ENCODE assay signal across 27 cellular contexts in genomic region chr4:26874110-26874509, GRCh38. TPM values are rescaled to one million over a fixed set of nuclear protein-coding genes. Genes with fewer than 3 reads are reported as not detected.
DNase-seq lines count a peak whose midpoint lies in the region; ATAC-seq, FAIRE-seq and TF ChIP-seq lines count a peak whose summit lies in the region.
"Had no signal": no experiment of that assay in that cellular context is flagged by ENCODE, and none has a peak within 500 bp of the region (broad histone marks: within the 10 kb centered on the region; RNA-seq: fewer than 3 reads in every experiment).

No MANE protein-coding gene starts in this region.

- no peak overlapping the region for H3K23ac ChIP-seq in mesendoderm (ENCODE audit: low read length)

- no peak for ATAC-seq in CD8-positive, alpha-beta T cell
- no peak for ATAC-seq in GM21381 (IDR thresholded peaks at IDR 0.05; ENCODE audit: unreplicated experiment)
- ATAC-seq: HCT116 had no signal

- no peak overlapping the region for H3K56ac ChIP-seq in mesendoderm (ENCODE audit: low read length)

- no peak overlapping the region for H3K4me3 Mint-ChIP-seq in T-helper 1 cell treated with Interleukin-12 subunit alpha and Interleukin-12 subunit beta and Interleukin-4 antibody, amounts not matched to agents 30 μg/mL and 1 μg/mL, for 36 hours
- no peak overlapping the region for H3K4me3 Mint-ChIP-seq in CD8-positive, alpha-beta T cell
- no peak overlapping the region for H3K4me3 Mint-ChIP-seq in activated naive CD8-positive, alpha-beta T cell
- H3K4me3 Mint-ChIP-seq: activated naive CD4-positive, alpha-beta T cell treated with anti-CD3 and anti-CD28 coated beads, Interleukin-2, amount 10 ng/mL, durations not matched to agents 7 days and 5 days; brain; nephron had no signal

- H3K9me3 Mint-ChIP-seq in T-helper 1 cell treated with Interleukin-12 subunit alpha and Interleukin-12 subunit beta and Interleukin-4 antibody, amounts not matched to agents 30 μg/mL and 1 μg/mL, for 36 hours: no peaks in the 10 kb centered on the region
- H3K9me3 Mint-ChIP-seq in CD8-positive, alpha-beta T cell: peaks cover 4% of the 10 kb centered on the region
- H3K9me3 Mint-ChIP-seq in activated naive CD8-positive, alpha-beta T cell (ENCODE audit: low read depth): peaks cover 4% of the 10 kb centered on the region

- no peaks in the 10 kb centered on the region for H3K9me3 ChIP-seq in CD8-positive, alpha-beta T cell (ENCODE audit: low read length)

- H2AK5ac ChIP-seq in mesendoderm (ENCODE audit: low read length): no peak overlapping the region

- no peak overlapping the region for H3K4ac ChIP-seq in mesendoderm (ENCODE audit: low read depth, low read length)

- H3K4me3 ChIP-seq in CD8-positive, alpha-beta T cell (ENCODE audit: low read depth, low read length): no peak overlapping the region
- H3K4me3 ChIP-seq in mesendoderm (ENCODE audit: low read length): no peak overlapping the region
- H3K4me3 ChIP-seq: lung had no signal

- H2BK5ac ChIP-seq in mesendoderm (ENCODE audit: low read length): no peak overlapping the region

- H3K4me1 Mint-ChIP-seq in T-helper 1 cell treated with Interleukin-12 subunit alpha and Interleukin-12 subunit beta and Interleukin-4 antibody, amounts not matched to agents 30 μg/mL and 1 μg/mL, for 36 hours (ENCODE audit: low read depth): peaks cover 67% of the 10 kb centered on the region
- peaks cover 86% of the 10 kb centered on the region for H3K4me1 Mint-ChIP-seq in CD8-positive, alpha-beta T cell (ENCODE audit: low read depth)
- peaks cover 82% of the 10 kb centered on the region for H3K4me1 Mint-ChIP-seq in activated naive CD8-positive, alpha-beta T cell (ENCODE audit: low read depth)

- POLR2A ChIA-PET in CD8-positive, alpha-beta T cell (lab: Charles Lee): interaction anchor here (0.7 to 1.9 kb wide), 4 partner anchors 10 to 136 kb away, joined by 3 to 14 read pairs (median 9); partner anchors contain the start of gene STIM2

- no peak for TF ChIP-seq POLR2A in GM12892 (IDR thresholded peaks at IDR 0.05; ENCODE audit: low read depth, low read length)

- no peak overlapping the region for H2BK15ac ChIP-seq in mesendoderm (replicated peaks; ENCODE audit: low read depth)

- H3K36me3 ChIP-seq in CD8-positive, alpha-beta T cell (ENCODE audit: insufficient read depth, low read length): no peaks in the 10 kb centered on the region
- no peaks in the 10 kb centered on the region for H3K36me3 ChIP-seq in mesendoderm (ENCODE audit: control insufficient read depth, insufficient read depth, low read length)

- intact Hi-C loops in CD8-positive, alpha-beta T cell (cut with DNase I, micrococcal nuclease): no loop called here

- CTCF ChIA-PET in CD8-positive, alpha-beta T cell (lab: Charles Lee): interaction anchor here (0.7 to 1.9 kb wide), 3 partner anchors 12 to 125 kb away, joined by 3 to 5 read pairs (median 3); no protein-coding TSS in a partner anchor

- H2BK120ac ChIP-seq in mesendoderm (ENCODE audit: low read depth, low read length): no peak overlapping the region

- no CpG with 5 or more reads among the region's 7 CpGs for WGBS in mesendoderm (ENCODE audit: extremely low coverage, insufficient coverage, low lambda C conversion rate)

- peak overlapping the region; percentile 55 for H3K27ac ChIP-seq in CD8-positive, alpha-beta T cell (ENCODE audit: low read depth, low read length)
- H3K27ac ChIP-seq in mesendoderm (ENCODE audit: low read depth, low read length): no peak overlapping the region
- H3K27ac ChIP-seq: 22Rv1 had no signal

- peaks cover 24% of the 10 kb centered on the region for H3K79me2 ChIP-seq in mesendoderm (ENCODE audit: control insufficient read depth, insufficient read depth, low read length)

- peak overlapping the region; percentile 41 for H3K27ac Mint-ChIP-seq in T-helper 1 cell treated with Interleukin-12 subunit alpha and Interleukin-12 subunit beta and Interleukin-4 antibody, amounts not matched to agents 30 μg/mL and 1 μg/mL, for 36 hours
- peak overlapping the region; percentile 88 for H3K27ac Mint-ChIP-seq in CD8-positive, alpha-beta T cell
- peak overlapping the region; percentile 50 for H3K27ac Mint-ChIP-seq in activated naive CD8-positive, alpha-beta T cell
- H3K27ac Mint-ChIP-seq: nephron, progenitor cell of endocrine pancreas had no signal

- H3K27me3 ChIP-seq in CD8-positive, alpha-beta T cell (ENCODE audit: insufficient read depth, low read length): no peaks in the 10 kb centered on the region
- H3K27me3 ChIP-seq in mesendoderm (ENCODE audit: insufficient read depth, low read length, poor library complexity): no peaks in the 10 kb centered on the region

- FAIRE-seq in GM12892 (lab: Jason Lieb, UNC): no peak
- FAIRE-seq: colon, G401.6, small intestine had no signal

- no peak for DNase-seq in T-helper 1 cell
- peak in 1 of 7 experiments; percentile 19 for DNase-seq in CD8-positive, alpha-beta T cell
- DNase-seq in mesendoderm: no peak
- DNase-seq in GM12892 (ENCODE audit: insufficient read length): no peak
- DNase-seq in COR-L47 (lab: John Stamatoyannopoulos, UW): no peak
- DNase-seq: DMS 273 treated with DMSO at 0.1 percent for 48 hours, IMR-90, islet precursor cell, MM.1S, NCI-H146, NCI-H2171 treated with DMSO at 0.1 percent for 48 hours, NCI-H774, SIG-M5, substantia nigra had no signal

- no peak overlapping the region for H3K9ac ChIP-seq in mesendoderm (ENCODE audit: low read length)

- no peaks in the 10 kb centered on the region for H3K27me3 Mint-ChIP-seq in T-helper 1 cell treated with Interleukin-12 subunit alpha and Interleukin-12 subunit beta and Interleukin-4 antibody, amounts not matched to agents 30 μg/mL and 1 μg/mL, for 36 hours (ENCODE audit: low read depth)
- no peaks in the 10 kb centered on the region for H3K27me3 Mint-ChIP-seq in CD8-positive, alpha-beta T cell (ENCODE audit: low read depth)
- no peaks in the 10 kb centered on the region for H3K27me3 Mint-ChIP-seq in activated naive CD8-positive, alpha-beta T cell
- H3K27me3 Mint-ChIP-seq: activated naive CD4-positive, alpha-beta T cell treated with anti-CD3 and anti-CD28 coated beads, Interleukin-2, amount 10 ng/mL, durations not matched to agents 7 days and 5 days; brain; progenitor cell of endocrine pancreas had no signal

- no peak overlapping the region for H4K8ac ChIP-seq in mesendoderm (ENCODE audit: low read depth, low read length)

- no peak for TF ChIP-seq CTCF in CD8-positive, alpha-beta T cell (IDR thresholded peaks at IDR 0.05)

- H3K79me1 ChIP-seq in mesendoderm (ENCODE audit: low read length): peaks cover 10% of the 10 kb centered on the region

- H4K5ac ChIP-seq in mesendoderm (ENCODE audit: low read length): no peak overlapping the region

- no peak overlapping the region for H3K4me2 ChIP-seq in mesendoderm (ENCODE audit: low read length)

- H3K36me3 Mint-ChIP-seq in T-helper 1 cell treated with Interleukin-12 subunit alpha and Interleukin-12 subunit beta and Interleukin-4 antibody, amounts not matched to agents 30 μg/mL and 1 μg/mL, for 36 hours (ENCODE audit: low read depth): peaks cover 17% of the 10 kb centered on the region
- peaks cover 9% of the 10 kb centered on the region for H3K36me3 Mint-ChIP-seq in CD8-positive, alpha-beta T cell
- peaks cover 13% of the 10 kb centered on the region for H3K36me3 Mint-ChIP-seq in activated naive CD8-positive, alpha-beta T cell

- H3K18ac ChIP-seq in mesendoderm (ENCODE audit: low read length): peak overlapping the region; percentile 5

- H3K4me1 ChIP-seq in CD8-positive, alpha-beta T cell (ENCODE audit: insufficient read depth, low read length): peaks cover 68% of the 10 kb centered on the region
- peaks cover 4% of the 10 kb centered on the region for H3K4me1 ChIP-seq in mesendoderm (ENCODE audit: control insufficient read depth, low read depth, low read length)

RNA-seq across cellular contexts. Expression of gene STIM2, which starts 13.5 kb away (rescaled TPM):
- total RNA-seq in CD8-positive, alpha-beta T cell: 10 to 100 TPM; 61.1 to 67.0 TPM
- polyA plus RNA-seq in mesendoderm (2013, experiment 1 of 2): 23.9 TPM
- polyA plus RNA-seq in mesendoderm (2013, experiment 2 of 2): 22.4 TPM
- 18.7 TPM for polyA plus RNA-seq in GM12892 (2012; ENCODE audit: missing spikeins)
